ENCODE assay signal across 20 cellular contexts in the genomic region with DNA sequence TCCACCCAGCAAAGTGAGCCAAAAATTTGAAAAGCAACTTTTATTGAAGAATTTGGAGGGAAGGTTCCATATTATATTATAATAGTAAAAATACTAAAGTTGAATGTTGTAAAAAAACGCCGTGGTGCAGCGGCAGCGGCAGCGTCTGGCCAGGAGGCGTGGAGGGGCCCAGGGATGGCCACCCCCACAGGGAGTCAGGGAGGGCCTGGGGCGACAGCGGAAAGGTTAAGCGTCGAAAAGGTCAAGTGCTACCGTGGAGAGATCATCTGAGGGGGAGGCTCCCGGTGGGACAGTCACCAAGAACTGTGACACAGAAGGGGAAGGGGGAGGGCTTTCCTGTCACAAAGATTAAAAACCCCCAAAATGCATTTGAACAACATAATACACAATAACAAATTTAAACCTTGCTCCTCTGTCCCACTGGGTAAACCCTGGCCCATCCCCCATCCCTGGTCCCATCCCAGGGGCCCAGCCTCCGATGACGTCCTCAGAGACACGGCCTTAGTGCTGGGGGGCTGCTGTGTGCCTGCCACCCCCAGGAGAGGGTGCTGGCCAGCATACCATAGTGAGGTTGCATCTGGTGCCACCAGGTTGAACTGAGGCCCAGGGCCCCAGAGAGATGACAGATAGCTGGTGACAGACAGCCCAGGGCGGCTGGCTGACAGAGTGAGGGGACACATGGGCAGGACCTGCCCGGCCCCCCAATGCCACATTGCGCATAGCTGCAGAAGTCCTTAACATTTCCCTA. TPM values are rescaled to one million over a fixed set of nuclear protein-coding genes. Genes with fewer than 3 reads are reported as not detected.
A peak's percentile ranks its signal among the peaks of the same experiment; 100 is the strongest.
DNase-seq lines count a peak whose midpoint lies in the region; ATAC-seq and TF ChIP-seq lines count a peak whose summit lies in the region.
"Had no signal": no experiment of that assay in that cellular context is flagged by ENCODE, and none has a peak within 500 bp of the region (broad histone marks: within the 10 kb centered on the region; RNA-seq: fewer than 3 reads in every experiment).

No MANE protein-coding gene starts in this region.

- H3K4me1 Mint-ChIP-seq in WTC11: peaks cover 17% of the 10 kb centered on the region

- ATAC-seq in right cardiac atrium (no peak), Right ventricle myocardium inferior (no peak), WTC11 (no peak), GM18858 (IDR thresholded peaks at IDR 0.05; ENCODE audit: unreplicated experiment) (no peak)

- H3K9me3 ChIP-seq in right cardiac atrium (ENCODE audit: control insufficient read depth, low read length) (no peaks in the 10 kb centered on the region), uterus (no peaks in the 10 kb centered on the region)
- H3K9me3 ChIP-seq: gastrocnemius medialis, ovary, thoracic aorta had no signal

- peaks cover 34% of the 10 kb centered on the region for H3K36me3 Mint-ChIP-seq in WTC11

- peak overlapping the region; percentile 81 for H3K27ac Mint-ChIP-seq in WTC11
- H3K27ac Mint-ChIP-seq: CD4-positive, alpha-beta T cell had no signal

- H3K4me1 ChIP-seq in right cardiac atrium (ENCODE audit: control insufficient read depth, insufficient read depth, low read length) (peaks cover 2% of the 10 kb centered on the region), uterus (peaks cover 0 to 8% of the 10 kb centered on the region in 2 donors)
- H3K4me1 ChIP-seq: gastrocnemius medialis had no signal

- DNase-seq in right cardiac atrium (peak in 2 of 3 donors; percentile 53), Right ventricle myocardium inferior (ENCODE audit: missing footprints) (no peak), WTC11 (ENCODE audit: low spot score) (no peak), epithelial cell of esophagus (ENCODE audit: low read depth) (no peak), uterus (no peak), HEK293T (ENCODE audit: extremely low spot score) (no peak)
- DNase-seq in stimulated activated naive CD4-positive, alpha-beta T cell treated with Interleukin-2 at 50 U/mL for 16 hours (lab: John Stamatoyannopoulos, UW): no peak
- DNase-seq: activated CD4-positive, alpha-beta T cell treated with anti-CD3 and anti-CD28 coated beads for 48 hours; activated effector memory CD4-positive, alpha-beta T cell treated with anti-CD3 and anti-CD28 coated beads, Interleukin-2, amount 50 U/mL, for 16 hours; CD4-positive, alpha-beta T cell; gastrocnemius medialis; NCI-H1436 treated with DMSO at 0.1 percent for 48 hours; NCI-H524 treated with DMSO at 0.1 percent for 48 hours; ovary; stimulated activated CD4-positive, alpha-beta T cell treated with anti-CD3 and anti-CD28 coated beads, Interleukin-15, amount 100 ng/mL, for 24 hours had no signal

- TF ChIP-seq CTCF in WTC11 (IDR thresholded peaks at IDR 0.05): no peak
- TF ChIP-seq CTCF in epithelial cell of esophagus (IDR thresholded peaks at IDR 0.05; ENCODE audit: insufficient read depth, low read depth, low read length, missing control alignments): peak; percentile 0
- TF ChIP-seq CTCF in uterus (IDR thresholded peaks at IDR 0.05): no peak

- no peaks in the 10 kb centered on the region for H3K36me3 ChIP-seq in uterus
- H3K36me3 ChIP-seq: ovary had no signal

- intact Hi-C loops in right cardiac atrium (cut with DNase I) (loop anchor here (5.0 kb wide), 2 partner anchors 53 to 58 kb away; no protein-coding TSS in a partner anchor), Right ventricle myocardium inferior (cut with DNase I) (loop anchor here (5.0 kb wide), 1 partner anchor 278 kb away; no protein-coding TSS in a partner anchor), uterus (cut with DNase I; ENCODE audit: low total_unique reads) (loop anchor here (5.0 kb wide), 1 partner anchor 58 kb away; no protein-coding TSS in a partner anchor)

- POLR2A ChIA-PET in WTC11 (lab: Charles Lee): interaction anchor here (1.0 to 1.9 kb wide), 4 partner anchors 10 to 57 kb away, joined by 3 to 10 read pairs (median 5); a partner anchor contains a TSS
- POLR2A ChIA-PET in HEK293T (lab: Yijun Ruan, JAX): interaction anchor here (1.0 to 3.0 kb wide), 5 partner anchors 17 to 167 kb away, joined by 3 to 18 read pairs (median 6); a partner anchor contains a TSS

- CTCF ChIA-PET in WTC11 (lab: Charles Lee): interaction anchor here (0.5 to 2.5 kb wide), 64 partner anchors 10 to 998 kb away, joined by 3 to 164 read pairs (median 5); a partner anchor contains a TSS
- CTCF ChIA-PET in HEK293T (lab: Yijun Ruan, JAX): interaction anchor here (0.6 to 1.8 kb wide), 9 partner anchors 18 to 133 kb away, joined by 3 to 15 read pairs (median 4); a partner anchor contains a TSS

- H3K9me3 Mint-ChIP-seq in WTC11: peaks cover 17% of the 10 kb centered on the region
- H3K9me3 Mint-ChIP-seq: CD4-positive, alpha-beta T cell; IgD-negative memory B cell had no signal

- TF ChIP-seq POLR2A in uterus (IDR thresholded peaks at IDR 0.05): no peak

- WGBS in right cardiac atrium: 73% methylated on average over 18 of the region's 18 CpGs

- H3K27me3 ChIP-seq in right cardiac atrium (ENCODE audit: control insufficient read depth, insufficient read depth) (no peaks in the 10 kb centered on the region), uterus (no peaks in the 10 kb centered on the region)
- H3K27me3 ChIP-seq: esophagus muscularis mucosa, gastrocnemius medialis, ovary had no signal

- no peaks in the 10 kb centered on the region; the same call in 1 of the 2 replicates for H3K27me3 Mint-ChIP-seq in WTC11 (ENCODE audit: low read depth)
- H3K27me3 Mint-ChIP-seq: CD4-positive, alpha-beta T cell; IgD-negative memory B cell had no signal

- H3K4me3 Mint-ChIP-seq in WTC11: no peak overlapping the region
- H3K4me3 Mint-ChIP-seq: CD4-positive, alpha-beta T cell had no signal

- H3K4me3 ChIP-seq in right cardiac atrium (ENCODE audit: low read length) (no peak overlapping the region), epithelial cell of esophagus (ENCODE audit: low read length) (no peak overlapping the region), uterus (no peak overlapping the region)
- H3K4me3 ChIP-seq: esophagus muscularis mucosa, gastrocnemius medialis, lung, ovary, thoracic aorta had no signal

- H3K27ac ChIP-seq in right cardiac atrium (ENCODE audit: low read length): no peak overlapping the region
- peak overlapping the region; percentile 29 to 62 for H3K27ac ChIP-seq in uterus

TF ChIP-seq in WTC11, 78 proteins besides CTCF, POLR2A, EP300 and RAD21:
- no peak for TF ChIP-seq TP53 (CRISPR knock-in tag; IDR thresholded peaks at IDR 0.05)
- TF ChIP-seq, protein P1, sequence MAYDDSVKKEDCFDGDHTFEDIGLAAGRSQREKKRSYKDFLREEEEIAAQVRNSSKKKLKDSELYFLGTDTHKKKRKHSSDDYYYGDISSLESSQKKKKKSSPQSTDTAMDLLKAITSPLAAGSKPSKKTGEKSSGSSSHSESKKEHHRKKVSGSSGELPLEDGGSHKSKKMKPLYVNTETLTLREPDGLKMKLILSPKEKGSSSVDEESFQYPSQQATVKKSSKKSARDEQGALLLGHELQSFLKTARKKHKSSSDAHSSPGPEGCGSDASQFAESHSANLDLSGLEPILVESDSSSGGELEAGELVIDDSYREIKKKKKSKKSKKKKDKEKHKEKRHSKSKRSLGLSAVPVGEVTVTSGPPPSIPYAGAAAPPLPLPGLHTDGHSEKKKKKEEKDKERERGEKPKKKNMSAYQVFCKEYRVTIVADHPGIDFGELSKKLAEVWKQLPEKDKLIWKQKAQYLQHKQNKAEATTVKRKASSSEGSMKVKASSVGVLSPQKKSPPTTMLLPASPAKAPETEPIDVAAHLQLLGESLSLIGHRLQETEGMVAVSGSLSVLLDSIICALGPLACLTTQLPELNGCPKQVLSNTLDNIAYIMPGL (CRISPR knock-in tag; IDR thresholded peaks at IDR 0.05): 0 out of 2 replicates have a peak, but pooled peaks have one; percentile 10
TF ChIP-seq in WTC11: peak in this region for 1.

TF ChIP-seq in HEK293T, 16 proteins besides CTCF, POLR2A, EP300 and RAD21:
- TF ChIP-seq BHLHE40 (IDR thresholded peaks at IDR 0.05; ENCODE audit: borderline replicate concordance) (no peak), LEF1 (IDR thresholded peaks at IDR 0.05; ENCODE audit: borderline replicate concordance) (no peak), SUZ12 (IDR thresholded peaks at IDR 0.05) (no peak), SP1 (IDR thresholded peaks at IDR 0.05) (no peak), ARNT (IDR thresholded peaks at IDR 0.05) (no peak), ELF4 (IDR thresholded peaks at IDR 0.05) (no peak), HDGF (IDR thresholded peaks at IDR 0.05; ENCODE audit: borderline replicate concordance) (no peak)
- TF ChIP-seq, protein P2, sequence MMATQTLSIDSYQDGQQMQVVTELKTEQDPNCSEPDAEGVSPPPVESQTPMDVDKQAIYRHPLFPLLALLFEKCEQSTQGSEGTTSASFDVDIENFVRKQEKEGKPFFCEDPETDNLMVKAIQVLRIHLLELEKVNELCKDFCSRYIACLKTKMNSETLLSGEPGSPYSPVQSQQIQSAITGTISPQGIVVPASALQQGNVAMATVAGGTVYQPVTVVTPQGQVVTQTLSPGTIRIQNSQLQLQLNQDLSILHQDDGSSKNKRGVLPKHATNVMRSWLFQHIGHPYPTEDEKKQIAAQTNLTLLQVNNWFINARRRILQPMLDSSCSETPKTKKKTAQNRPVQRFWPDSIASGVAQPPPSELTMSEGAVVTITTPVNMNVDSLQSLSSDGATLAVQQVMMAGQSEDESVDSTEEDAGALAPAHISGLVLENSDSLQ (IDR thresholded peaks at IDR 0.05): no peak

RNA-seq across cellular contexts. Expression of a gene that starts 16.6 kb away (rescaled TPM):
- total RNA-seq in right cardiac atrium: 10 to 100 TPM; 74.6 to 88.5 (median 85.1) TPM
- polyA plus RNA-seq in right cardiac atrium: 201 TPM
- total RNA-seq in Right ventricle myocardium inferior: 54.4 TPM
- total RNA-seq in WTC11 (2021): 113 to 128 TPM (median 124 TPM) in 3 replicates
- 100 to 1,000 TPM in 3 of 4 donors, 10 to 100 TPM in 1; 79.4 to 366 (median 239) TPM for total RNA-seq in uterus

RNA-seq across cellular contexts. Expression of a gene that starts 26.1 kb away (rescaled TPM):
- total RNA-seq in right cardiac atrium (100 to 1,000 TPM; 120 to 154 (median 126) TPM), Right ventricle myocardium inferior (134 TPM), WTC11 (2021) (105 to 121 TPM (median 106 TPM) in 3 replicates), uterus (100 to 1,000 TPM in 2 of 4 donors, 10 to 100 TPM in 2; 42.9 to 121 (median 101) TPM)
- 101 TPM for polyA plus RNA-seq in right cardiac atrium

RNA-seq across cellular contexts. Expression of a gene that starts 31.4 kb away (rescaled TPM):
- total RNA-seq in right cardiac atrium: 1 to 10 TPM; 6.0 to 7.7 (median 6.6) TPM
- 5.3 TPM for polyA plus RNA-seq in right cardiac atrium
- total RNA-seq in Right ventricle myocardium inferior: 5.6 TPM
- 5.4 to 6.4 TPM (median 5.5 TPM) in 3 replicates for total RNA-seq in WTC11 (2021)
- total RNA-seq in uterus: 1 to 10 TPM in 3 of 4 donors, under 1 TPM in 1; under 0.01 to 8.4 (median 3.9) TPM

RNA-seq across cellular contexts. Expression of a gene that starts 45.5 kb away (rescaled TPM):
- total RNA-seq in right cardiac atrium: 100 to 1,000 TPM; 156 to 212 (median 188) TPM
- polyA plus RNA-seq in right cardiac atrium: 217 TPM
- total RNA-seq in Right ventricle myocardium inferior: 191 TPM
- 10.0 to 13.3 TPM (median 12.0 TPM) in 3 replicates for total RNA-seq in WTC11 (2021)
- 10 to 100 TPM in 1 of 4 donors, 1 to 10 TPM in 1, not detected in 2; 7.0 to 11.7 TPM for total RNA-seq in uterus
- polyA plus RNA-seq: IgD-negative memory B cell had no signal

Comparison
In these comparisons a context has a peak if more than half of its experiments do, and no peak if none do; other contexts are left out.
1. DNase-seq: peak in right cardiac atrium (2 of 3); none in Right ventricle myocardium inferior (single experiment), WTC11 (single experiment), epithelial cell of esophagus (single experiment), uterus (0 of 2), HEK293T (single experiment) and stimulated activated naive CD4-positive, alpha-beta T cell treated with Interleukin-2 at 50 U/mL for 16 hours (single experiment).